10 cellular contexts compared by ENCODE assay signal in genomic region chr17:77125432-77125901, GRCh38. TPM values are rescaled to one million over a fixed set of nuclear protein-coding genes. Genes with fewer than 3 reads are reported as not detected.
DNase-seq lines count a peak whose midpoint lies in the region; ATAC-seq and TF ChIP-seq lines count a peak whose summit lies in the region.
"Had no signal": no experiment of that assay in that cellular context is flagged by ENCODE, and none has a peak within 500 bp of the region (broad histone marks: within the 10 kb centered on the region; RNA-seq: fewer than 3 reads in every experiment).

No MANE protein-coding gene starts in this region.

- no peak overlapping the region for H3K4me3 ChIP-seq in suprapubic skin
- H3K4me3 ChIP-seq: BLaER1 treated with 17β-estradiol and CSF1 and Interleukin-3, amounts not matched to agents 10 nM and 100 nM had no signal

- peak overlapping the region; percentile 49 for H3K27ac Mint-ChIP-seq in activated CD4-positive, alpha-beta memory T cell treated with anti-CD3 and anti-CD28 coated beads, Interleukin-2, amount 10 ng/mL, durations not matched to agents 7 days and 5 days
- no peak overlapping the region for H3K27ac Mint-ChIP-seq in activated CD4-positive, alpha-beta memory T cell treated with anti-CD3 and anti-CD28 coated beads for 36 hours

- H3K27ac ChIP-seq in VCaP (peak overlapping the region; percentile 11; the same call in 1 of the 2 replicates), suprapubic skin (peak overlapping the region; percentile 61)
- H3K27ac ChIP-seq: WERI-Rb-1 had no signal

- TF ChIP-seq CTCF in VCaP (conservative IDR thresholded peaks at IDR 0.05) (no peak), suprapubic skin (IDR thresholded peaks at IDR 0.05) (no peak)

- ATAC-seq in GM21515 (IDR thresholded peaks at IDR 0.05; ENCODE audit: unreplicated experiment) (no peak), GM19324 (IDR thresholded peaks at IDR 0.05; ENCODE audit: low FRiP score, unreplicated experiment) (no peak)

- H3K4me1 ChIP-seq in suprapubic skin: peaks cover 65% of the 10 kb centered on the region

- TF ChIP-seq EP300 in suprapubic skin (IDR thresholded peaks at IDR 0.05): no peak

- intact Hi-C loops in activated CD4-positive, alpha-beta memory T cell treated with anti-CD3 and anti-CD28 coated beads for 36 hours (cut with micrococcal nuclease): no loop called here

- TF ChIP-seq POLR2A in suprapubic skin (IDR thresholded peaks at IDR 0.05): no peak

- no peak for DNase-seq in activated CD4-positive, alpha-beta memory T cell treated with anti-CD3 and anti-CD28 coated beads, Interleukin-2, amount 10 ng/mL, durations not matched to agents 7 days and 5 days
- no peak for DNase-seq in activated CD4-positive, alpha-beta memory T cell treated with anti-CD3 and anti-CD28 coated beads for 36 hours
- DNase-seq in glomerular visceral epithelial cell (ENCODE audit: extremely low spot score) (peak; percentile 97), suprapubic skin (ENCODE audit: low spot score in 2 of 2) (no peak), foreskin melanocyte (no peak)
- DNase-seq: WERI-Rb-1 had no signal

- H3K36me3 ChIP-seq in suprapubic skin: no peaks in the 10 kb centered on the region
- H3K36me3 ChIP-seq: BLaER1 treated with 17β-estradiol and CSF1 and Interleukin-3, amounts not matched to agents 10 nM and 100 nM; WERI-Rb-1 had no signal

- CTCF ChIA-PET in activated CD4-positive, alpha-beta memory T cell treated with anti-CD3 and anti-CD28 coated beads, Interleukin-2, amount 10 ng/mL, durations not matched to agents 7 days and 5 days (lab: Charles Lee): no interaction called here
- CTCF ChIA-PET in activated CD4-positive, alpha-beta memory T cell treated with anti-CD3 and anti-CD28 coated beads for 36 hours (lab: Charles Lee): interaction anchor here (0.7 to 1.6 kb wide), 3 partner anchors 37 to 784 kb away, joined by 3 to 5 read pairs (median 3); partner anchors contain the start of gene MGAT5B

- 32% methylated on average over 7 of the region's 8 CpGs for WGBS in suprapubic skin

- peaks cover 55% of the 10 kb centered on the region for H3K4me1 Mint-ChIP-seq in activated CD4-positive, alpha-beta memory T cell treated with anti-CD3 and anti-CD28 coated beads, Interleukin-2, amount 10 ng/mL, durations not matched to agents 7 days and 5 days
- peaks cover 36% of the 10 kb centered on the region for H3K4me1 Mint-ChIP-seq in activated CD4-positive, alpha-beta memory T cell treated with anti-CD3 and anti-CD28 coated beads for 36 hours (ENCODE audit: low read depth)

- POLR2A ChIA-PET in activated CD4-positive, alpha-beta memory T cell treated with anti-CD3 and anti-CD28 coated beads, Interleukin-2, amount 10 ng/mL, durations not matched to agents 7 days and 5 days (lab: Charles Lee): interaction anchor here (1.0 to 3.3 kb wide), 2 partner anchors 15 to 37 kb away, joined by 6 to 16 read pairs; partner anchors contain the start of gene SEC14L1
- POLR2A ChIA-PET in activated CD4-positive, alpha-beta memory T cell treated with anti-CD3 and anti-CD28 coated beads for 36 hours (lab: Charles Lee): no interaction called here

- H3K27me3 Mint-ChIP-seq in activated CD4-positive, alpha-beta memory T cell treated with anti-CD3 and anti-CD28 coated beads, Interleukin-2, amount 10 ng/mL, durations not matched to agents 7 days and 5 days: no peaks in the 10 kb centered on the region
- no peaks in the 10 kb centered on the region for H3K27me3 Mint-ChIP-seq in activated CD4-positive, alpha-beta memory T cell treated with anti-CD3 and anti-CD28 coated beads for 36 hours

- no peaks in the 10 kb centered on the region for H3K9me3 Mint-ChIP-seq in activated CD4-positive, alpha-beta memory T cell treated with anti-CD3 and anti-CD28 coated beads, Interleukin-2, amount 10 ng/mL, durations not matched to agents 7 days and 5 days
- H3K9me3 Mint-ChIP-seq in activated CD4-positive, alpha-beta memory T cell treated with anti-CD3 and anti-CD28 coated beads for 36 hours: no peaks in the 10 kb centered on the region

- H3K36me3 Mint-ChIP-seq in activated CD4-positive, alpha-beta memory T cell treated with anti-CD3 and anti-CD28 coated beads, Interleukin-2, amount 10 ng/mL, durations not matched to agents 7 days and 5 days (ENCODE audit: low read depth): peaks cover 4% of the 10 kb centered on the region
- no peaks in the 10 kb centered on the region for H3K36me3 Mint-ChIP-seq in activated CD4-positive, alpha-beta memory T cell treated with anti-CD3 and anti-CD28 coated beads for 36 hours

- H3K4me3 Mint-ChIP-seq in activated CD4-positive, alpha-beta memory T cell treated with anti-CD3 and anti-CD28 coated beads, Interleukin-2, amount 10 ng/mL, durations not matched to agents 7 days and 5 days: no peak overlapping the region
- H3K4me3 Mint-ChIP-seq in activated CD4-positive, alpha-beta memory T cell treated with anti-CD3 and anti-CD28 coated beads for 36 hours: no peak overlapping the region

- H3K9me3 ChIP-seq in suprapubic skin: no peaks in the 10 kb centered on the region
- H3K9me3 ChIP-seq: BLaER1 treated with 17β-estradiol and CSF1 and Interleukin-3, amounts not matched to agents 10 nM and 100 nM had no signal

- H3K27me3 ChIP-seq in suprapubic skin: no peaks in the 10 kb centered on the region
- H3K27me3 ChIP-seq: BLaER1 treated with 17β-estradiol and CSF1 and Interleukin-3, amounts not matched to agents 10 nM and 100 nM had no signal

RNA-seq across cellular contexts. Expression of gene SEC14L1, which starts 15.3 kb away (rescaled TPM):
- total RNA-seq in activated CD4-positive, alpha-beta memory T cell treated with anti-CD3 and anti-CD28 coated beads, Interleukin-2, amount 10 ng/mL, durations not matched to agents 7 days and 5 days: 10 to 100 TPM; 77.2 to 82.2 TPM
- total RNA-seq in activated CD4-positive, alpha-beta memory T cell treated with anti-CD3 and anti-CD28 coated beads for 36 hours: 10 to 100 TPM; 68.1 to 68.5 TPM
- total RNA-seq in suprapubic skin: 10 to 100 TPM; 35.5 to 87.3 (median 51.6) TPM
